In the genomic region with DNA sequence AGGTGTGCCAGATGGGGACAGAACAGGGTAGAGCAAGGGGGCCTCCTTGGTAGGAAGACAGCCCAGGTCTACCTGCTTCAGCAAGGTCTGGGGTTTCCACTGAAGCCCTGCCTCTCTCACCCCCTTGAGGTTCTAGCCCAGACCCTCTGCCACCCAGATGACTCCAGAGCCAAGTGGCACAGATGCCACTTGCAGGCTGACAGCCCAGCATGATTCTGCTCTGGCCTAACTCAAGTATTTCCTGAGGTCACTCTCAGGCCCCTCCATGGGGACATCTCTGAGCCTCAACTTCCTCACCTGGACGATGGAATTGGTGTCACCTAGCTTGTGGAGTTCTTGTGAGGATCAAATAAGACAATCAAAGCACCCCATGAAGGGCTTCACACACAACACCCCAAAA, we compare ENCODE assay signal across 30 cellular contexts. TPM values are rescaled to one million over a fixed set of nuclear protein-coding genes. Genes with fewer than 3 reads are reported as not detected.
DNase-seq lines count a peak whose midpoint lies in the region; ATAC-seq and TF ChIP-seq lines count a peak whose summit lies in the region.
"Had no signal": no experiment of that assay in that cellular context is flagged by ENCODE, and none has a peak within 500 bp of the region (broad histone marks: within the 10 kb centered on the region; RNA-seq: fewer than 3 reads in every experiment).

No MANE protein-coding gene starts in this region.

- peaks cover 29 to 34% of the 10 kb centered on the region in 2 donors for H3K4me1 ChIP-seq in ascending aorta
- H3K4me1 ChIP-seq: HAP-1 had no signal

- no peak for TF ChIP-seq CTCF in ascending aorta (IDR thresholded peaks at IDR 0.05)

- no peaks in the 10 kb centered on the region for H3K9me3 ChIP-seq in ascending aorta
- H3K9me3 ChIP-seq: gastrocnemius medialis, HAP-1, ovary, transverse colon had no signal

- H3K27me3 ChIP-seq in ascending aorta = no peaks in the 10 kb centered on the region
- H3K27me3 ChIP-seq: gastrocnemius medialis, ovary, transverse colon had no signal

- ATAC-seq in GM18498 (IDR thresholded peaks at IDR 0.05; ENCODE audit: unreplicated experiment) = no peak
- ATAC-seq: CD8-positive, alpha-beta T cell; esophagus mucosa; gastrocnemius medialis; left ventricle myocardium superior; naive thymus-derived CD8-positive, alpha-beta T cell; right cardiac atrium; SK-N-SH treated with all-trans-retinoic acid at 6 μM for 48 hours had no signal

- H3K4me3 ChIP-seq in ascending aorta = no peak overlapping the region
- H3K4me3 ChIP-seq: gastrocnemius medialis, HAP-1, ovary, transverse colon had no signal

- intact Hi-C loops in ascending aorta (cut with DNase I) (no loop called here), posterior vena cava (cut with DNase I) (no loop called here)

- H3K27ac ChIP-seq in ascending aorta = peak overlapping the region; percentile 89 to 91
- H3K27ac ChIP-seq: 22Rv1, gastrocnemius medialis, ovary, transverse colon had no signal

- peak; percentile 3 for DNase-seq in activated CD4-positive, alpha-beta T cell treated with anti-CD3 and anti-CD28 coated beads for 1 hour
- DNase-seq in activated CD4-positive, alpha-beta T cell treated with anti-CD3 and anti-CD28 coated beads, Interleukin-2, amount 50 U/mL, for 48 hours = no peak
- peak; percentile 9 for DNase-seq in D341Med (ENCODE audit: low spot score)
- DNase-seq in ascending aorta (ENCODE audit: low spot score in 2 of 2) = peak in 1 of 2 donors; percentile 51
- DNase-seq in posterior vena cava (ENCODE audit: low spot score) = peak; percentile 35
- no peak for DNase-seq in NCI-H2029 (lab: John Stamatoyannopoulos, UW)
- DNase-seq in NCI-H1436 treated with DMSO at 0.1 percent for 48 hours (lab: John Stamatoyannopoulos, UW) = no peak
- DNase-seq: activated CD4-positive, alpha-beta T cell treated with anti-CD3 and anti-CD28 coated beads for 4 hours; activated gamma-delta T cell treated with Interleukin-2 at 50 U/mL for 16 hours; DMS153; effector memory CD4-positive, alpha-beta T cell; Karpas-422; midbrain; NCI-H2029 treated with DMSO at 0.1 percent for 48 hours; NCI-H226; stimulated activated CD4-positive, alpha-beta T cell treated with anti-CD3 and anti-CD28 coated beads, Interleukin-12 subunit alpha, Interleukin-12 subunit beta, amount 100 ng/mL, for 4 hours; T-helper 2 cell; transverse colon had no signal

- H3K36me3 ChIP-seq in ascending aorta = peaks cover 52 to 73% of the 10 kb centered on the region in 2 donors
- H3K36me3 ChIP-seq: gastrocnemius medialis, ovary had no signal

RNA-seq across cellular contexts. Expression of a gene that starts 23.9 kb away (rescaled TPM):
- 160 TPM for total RNA-seq in ascending aorta
- 10 to 100 TPM; 76.4 to 76.7 TPM for total RNA-seq in posterior vena cava

RNA-seq across cellular contexts. Expression of a gene that starts 33.9 kb away (rescaled TPM):
- total RNA-seq in ascending aorta (19.3 TPM), posterior vena cava (10 to 100 TPM; 13.0 to 16.2 TPM)

RNA-seq across cellular contexts. Expression of a gene that starts 34.0 kb away (rescaled TPM):
- not detected for total RNA-seq in ascending aorta
- not detected for total RNA-seq in posterior vena cava
- total RNA-seq: bronchial epithelial cell; CD8-positive, alpha-beta T cell; esophagus mucosa; gastrocnemius medialis; left ventricle myocardium superior; naive thymus-derived CD8-positive, alpha-beta T cell; right cardiac atrium; transverse colon had no signal

RNA-seq across cellular contexts. Expression of a gene that starts 34.1 kb away (rescaled TPM):
- 142 TPM for total RNA-seq in ascending aorta
- 100 to 1,000 TPM; 112 to 178 TPM for total RNA-seq in posterior vena cava

RNA-seq across cellular contexts. Expression of a gene that starts 40.6 kb away (rescaled TPM):
- total RNA-seq in ascending aorta = 9.0 TPM
- total RNA-seq in posterior vena cava = 1 to 10 TPM; 6.2 to 6.3 TPM

Comparison
In these comparisons a context has a peak if more than half of its experiments do, and no peak if none do; other contexts are left out.
1. DNase-seq: peak in activated CD4-positive, alpha-beta T cell treated with anti-CD3 and anti-CD28 coated beads for 1 hour (single experiment), D341Med (single experiment) and posterior vena cava (single experiment); none in activated CD4-positive, alpha-beta T cell treated with anti-CD3 and anti-CD28 coated beads, Interleukin-2, amount 50 U/mL, for 48 hours (0 of 2), NCI-H2029 (single experiment) and NCI-H1436 treated with DMSO at 0.1 percent for 48 hours (single experiment).